ENCODE assay signal across 1 cellular context in genomic region chr3:125054436-125055164, GRCh38.
TF ChIP-seq lines count a peak whose summit lies in the region.

No MANE protein-coding gene starts in this region.

TF ChIP-seq in GM12878, 131 proteins besides CTCF, POLR2A, EP300 and RAD21 (continued from another document):
- TF ChIP-seq, protein P1, sequence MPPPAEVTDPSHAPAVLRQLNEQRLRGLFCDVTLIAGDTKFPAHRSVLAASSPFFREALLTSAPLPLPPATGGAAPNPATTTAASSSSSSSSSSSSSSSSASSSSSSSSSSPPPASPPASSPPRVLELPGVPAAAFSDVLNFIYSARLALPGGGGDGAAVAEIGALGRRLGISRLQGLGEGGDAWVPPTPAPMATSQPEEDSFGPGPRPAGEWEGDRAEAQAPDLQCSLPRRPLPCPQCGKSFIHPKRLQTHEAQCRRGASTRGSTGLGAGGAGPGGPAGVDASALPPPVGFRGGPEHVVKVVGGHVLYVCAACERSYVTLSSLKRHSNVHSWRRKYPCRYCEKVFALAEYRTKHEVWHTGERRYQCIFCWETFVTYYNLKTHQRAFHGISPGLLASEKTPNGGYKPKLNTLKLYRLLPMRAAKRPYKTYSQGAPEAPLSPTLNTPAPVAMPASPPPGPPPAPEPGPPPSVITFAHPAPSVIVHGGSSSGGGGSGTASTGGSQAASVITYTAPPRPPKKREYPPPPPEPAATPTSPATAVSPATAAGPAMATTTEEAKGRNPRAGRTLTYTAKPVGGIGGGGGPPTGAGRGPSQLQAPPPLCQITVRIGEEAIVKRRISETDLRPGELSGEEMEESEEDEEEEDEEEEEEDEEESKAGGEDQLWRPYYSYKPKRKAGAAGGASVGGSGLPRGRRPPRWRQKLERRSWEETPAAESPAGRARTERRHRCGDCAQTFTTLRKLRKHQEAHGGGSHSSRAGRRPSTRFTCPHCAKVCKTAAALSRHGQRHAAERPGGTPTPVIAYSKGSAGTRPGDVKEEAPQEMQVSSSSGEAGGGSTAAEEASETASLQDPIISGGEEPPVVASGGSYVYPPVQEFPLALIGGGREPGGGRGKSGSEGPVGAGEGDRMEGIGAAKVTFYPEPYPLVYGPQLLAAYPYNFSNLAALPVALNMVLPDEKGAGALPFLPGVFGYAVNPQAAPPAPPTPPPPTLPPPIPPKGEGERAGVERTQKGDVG (CRISPR knock-in tag; IDR thresholded peaks at IDR 0.05), result no peak
- no peak for TF ChIP-seq MEF2A (IDR thresholded peaks at IDR 0.05; ENCODE audit: insufficient read depth, low read depth, low read length)
- peak; percentile 31; the same call in 1 of the 2 replicates for TF ChIP-seq EED (IDR thresholded peaks at IDR 0.05; ENCODE audit: low read depth)
- peak; percentile 28; the same call in 1 of the 2 replicates for TF ChIP-seq IKZF1 (conservative IDR thresholded peaks at IDR 0.05)
- TF ChIP-seq TAF1 (IDR thresholded peaks at IDR 0.05; ENCODE audit: borderline replicate concordance, low read depth, low read length), result 0 out of 2 replicates have a peak, but pooled peaks have one; percentile 37
- no peak for TF ChIP-seq RFX5 (IDR thresholded peaks at IDR 0.05; ENCODE audit: low read depth, low read length)
- TF ChIP-seq IRF4 (IDR thresholded peaks at IDR 0.05; ENCODE audit: low read depth, low read length), result 0 out of 2 replicates have a peak, but pooled peaks have one; percentile 11
- no peak for TF ChIP-seq TCF7 (IDR thresholded peaks at IDR 0.05; ENCODE audit: borderline replicate concordance)
- peak; percentile 20 to 41; a peak in 1 of 4 replicates for TF ChIP-seq IKZF2 (IDR thresholded peaks at IDR 0.05)
- peak; percentile 10; the same call in 1 of the 2 replicates for TF ChIP-seq CREB1 (IDR thresholded peaks at IDR 0.05; ENCODE audit: low read depth)
